8 cellular contexts compared by ENCODE assay signal in genomic region chr14:70907172-70907995, GRCh38. TPM values are rescaled to one million over a fixed set of nuclear protein-coding genes. Genes with fewer than 3 reads are reported as not detected.
A peak's percentile ranks its signal among the peaks of the same experiment; 100 is the strongest.
DNase-seq lines count a peak whose midpoint lies in the region; FAIRE-seq and TF ChIP-seq lines count a peak whose summit lies in the region.

Gene PCNX1 (plus strand): TSS chr14:70907459. CDS start chr14:70907851, 392 bp downstream.

- in situ Hi-C loops in G401 (cut with HindIII; ENCODE audit: low sequenced_read_pairs): no loop called here

- TF ChIP-seq CTCF in neutrophil (IDR thresholded peaks at IDR 0.05): peak; percentile 97

- H3K27me3 ChIP-seq in H7 (ENCODE audit: control insufficient read depth, insufficient read depth, low read length) (no peaks in the 10 kb centered on the region), SJSA1 (replicated peaks) (no peaks in the 10 kb centered on the region), neutrophil (no peaks in the 10 kb centered on the region)

- H3K9me3 ChIP-seq in SJSA1 (replicated peaks) (no peaks in the 10 kb centered on the region), neutrophil (no peaks in the 10 kb centered on the region)

- H3K4me1 ChIP-seq in SJSA1 (replicated peaks) (peaks cover 30% of the 10 kb centered on the region), neutrophil (ENCODE audit: control insufficient read depth in 1 of 2, insufficient read depth in 1 of 2, low read depth in 1 of 2, low read length in 1 of 2) (peaks cover 42 to 49% of the 10 kb centered on the region in 2 experiments)

- peak within 1 kb of the TSS; percentile 91 for H3K4me3 ChIP-seq in H7 (ENCODE audit: insufficient read depth, low read depth, low read length)
- peak within 1 kb of the TSS; percentile 78 for H3K4me3 ChIP-seq in SJSA1
- peak within 1 kb of the TSS; percentile 92 to 96 for H3K4me3 ChIP-seq in neutrophil (ENCODE audit: low read depth in 1 of 2, low read length in 1 of 2)

- peak within 1 kb of the TSS; percentile 51 for H3K27ac ChIP-seq in SJSA1
- H3K27ac ChIP-seq in neutrophil: peak within 1 kb of the TSS; percentile 98
- H3K27ac ChIP-seq in substantia nigra (ENCODE audit: low read depth, low read length, poor library complexity, severe bottlenecking): peak within 1 kb of the TSS; percentile 80

- FAIRE-seq in frontal cortex (lab: Jason Lieb, UNC): no peak

- H3K36me3 ChIP-seq in H7 (replicated peaks; ENCODE audit: control insufficient read depth, insufficient read depth, low read length) (no peaks in the 10 kb centered on the region), SJSA1 (peaks cover 11% of the 10 kb centered on the region), neutrophil (no peaks in the 10 kb centered on the region)

- DNase-seq in G401 (ENCODE audit: low spot score) (peak; percentile 76), H7 (peak; percentile 98), M059J (ENCODE audit: low read depth) (peak; percentile 80), SJSA1 (ENCODE audit: low read depth in 1 of 2, low spot score in 2 of 2) (peak; percentile 72 to 83), frontal cortex (ENCODE audit: low spot score in 2 of 2) (peak; percentile 95), substantia nigra (lab: John Stamatoyannopoulos, UW) (peak; percentile 37 to 93 (median 81))
- peak; percentile 77 to 90 (median 82) for DNase-seq in activated naive CD4-positive, alpha-beta T cell (lab: John Stamatoyannopoulos, UW)

RNA-seq across cellular contexts. Expression of gene PCNX1, which starts in this region (rescaled TPM):
- total RNA-seq in G401 (2014; rRNA removed; shearing (Covaris generic)): 21.7 and 44.8 TPM in 2 replicates
- total RNA-seq in H7 (2014; rRNA removed; shearing (Covaris generic)): 29.1 and 39.6 TPM in 2 replicates
- 20.7 and 28.7 TPM in 2 replicates for total RNA-seq in M059J (2014; rRNA removed; shearing (Covaris generic))
- total RNA-seq in SJSA1 (2014; rRNA removed; shearing (Covaris generic)): 18.3 and 20.3 TPM in 2 replicates
- total RNA-seq in frontal cortex: 155 TPM

Comparison
In these comparisons a context has a peak if more than half of its experiments do, and no peak if none do; other contexts are left out.
1. Peak in every context shown above with its lines: DNase-seq, H3K4me3 ChIP-seq and H3K27ac ChIP-seq.